Comparison of ENCODE assay signal across 16 cellular contexts in genomic region chr1:87154351-87154750, GRCh38.
DNase-seq lines count a peak whose midpoint lies in the region; ATAC-seq, FAIRE-seq and TF ChIP-seq lines count a peak whose summit lies in the region.
"Had no signal": no experiment of that assay in that cellular context is flagged by ENCODE, and none has a peak within 500 bp of the region (broad histone marks: within the 10 kb centered on the region; RNA-seq: fewer than 3 reads in every experiment).

No MANE protein-coding gene starts in this region.

- peak; percentile 64 for FAIRE-seq in bronchial epithelial cell (lab: Jason Lieb, UNC)

- no peak overlapping the region for H3K4me3 ChIP-seq in bronchial epithelial cell (ENCODE audit: low read depth, low read length)
- H3K4me3 ChIP-seq: heart right ventricle had no signal

- DNase-seq in NCI-H2081 (lab: John Stamatoyannopoulos, UW) (peak; percentile 21 to 22), NCI-H2081 treated with DMSO at 0.1 percent for 48 hours (lab: John Stamatoyannopoulos, UW) (no peak), NCI-H526 treated with DMSO at 0.1 percent for 48 hours (lab: John Stamatoyannopoulos, UW) (peak; percentile 79), bronchial epithelial cell (ENCODE audit: low read depth) (no peak), renal cortical epithelial cell (ENCODE audit: low read depth) (peak; percentile 62), UCSD-AML1 (lab: John Stamatoyannopoulos, UW; ENCODE audit: unreplicated experiment) (no peak), H4 (ENCODE audit: low spot score) (no peak)
- DNase-seq: activated CD4-positive, alpha-beta memory T cell treated with anti-CD3 and anti-CD28 coated beads for 36 hours; activated naive CD4-positive, alpha-beta T cell treated with anti-CD3 and anti-CD28 coated beads for 36 hours; CD8-positive, alpha-beta memory T cell; heart right ventricle; HFFc6; NCI-H446; Right ventricle myocardium superior had no signal

- no peak for ATAC-seq in HG03196 (IDR thresholded peaks at IDR 0.05; ENCODE audit: unreplicated experiment)
- ATAC-seq: heart right ventricle, WTC11 had no signal

- no peak for TF ChIP-seq CTCF in bronchial epithelial cell (IDR thresholded peaks at IDR 0.05; ENCODE audit: insufficient read depth, low read length, severe bottlenecking)

- H3K36me3 ChIP-seq in bronchial epithelial cell (ENCODE audit: control insufficient read depth, insufficient read depth, low read length): no peaks in the 10 kb centered on the region
- H3K36me3 ChIP-seq: heart right ventricle had no signal

- H3K27me3 ChIP-seq in bronchial epithelial cell (ENCODE audit: control insufficient read depth, insufficient read depth, low read length): no peaks in the 10 kb centered on the region
- H3K27me3 ChIP-seq: heart right ventricle had no signal

Comparison
In these comparisons a context has a peak if more than half of its experiments do, and no peak if none do; other contexts are left out.
1. DNase-seq: peak in NCI-H2081 (2 of 2), NCI-H526 treated with DMSO at 0.1 percent for 48 hours (single experiment) and renal cortical epithelial cell (single experiment); none in NCI-H2081 treated with DMSO at 0.1 percent for 48 hours (single experiment), bronchial epithelial cell (single experiment), UCSD-AML1 (single experiment) and H4 (single experiment).